ENCODE assay signal across 2 cellular contexts in the genomic region with DNA sequence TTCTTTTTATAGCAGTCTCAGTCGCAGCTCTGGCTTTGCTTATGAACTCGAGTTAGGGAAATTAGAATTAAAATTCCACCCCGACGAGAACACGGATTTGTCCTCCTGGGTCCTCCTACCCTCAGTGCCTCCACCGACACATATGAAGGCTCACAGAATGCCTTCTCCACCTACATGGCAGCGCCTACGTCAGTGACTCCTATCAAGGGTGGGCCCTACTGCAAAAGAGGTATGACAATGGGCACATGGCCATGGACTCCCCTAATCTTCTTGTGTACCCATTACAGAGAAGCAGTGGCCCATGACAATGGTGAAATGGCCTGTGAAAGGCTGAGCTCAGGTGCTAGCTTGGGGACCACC.
TF ChIP-seq lines count a peak whose summit lies in the region.

No MANE protein-coding gene starts in this region.

TF ChIP-seq in SK-N-SH, 30 proteins besides CTCF, POLR2A, EP300 and RAD21:
- no peak for TF ChIP-seq EZH2phosphoT487 (IDR thresholded peaks at IDR 0.05; ENCODE audit: borderline replicate concordance, low read depth)
- no peak for TF ChIP-seq FOSL2 (IDR thresholded peaks at IDR 0.05; ENCODE audit: borderline replicate concordance, low read depth)
- TF ChIP-seq RFX5 (IDR thresholded peaks at IDR 0.05; ENCODE audit: low read length), result no peak
- no peak for TF ChIP-seq RCOR1 (IDR thresholded peaks at IDR 0.05; ENCODE audit: low read length)
- TF ChIP-seq, protein P1, sequence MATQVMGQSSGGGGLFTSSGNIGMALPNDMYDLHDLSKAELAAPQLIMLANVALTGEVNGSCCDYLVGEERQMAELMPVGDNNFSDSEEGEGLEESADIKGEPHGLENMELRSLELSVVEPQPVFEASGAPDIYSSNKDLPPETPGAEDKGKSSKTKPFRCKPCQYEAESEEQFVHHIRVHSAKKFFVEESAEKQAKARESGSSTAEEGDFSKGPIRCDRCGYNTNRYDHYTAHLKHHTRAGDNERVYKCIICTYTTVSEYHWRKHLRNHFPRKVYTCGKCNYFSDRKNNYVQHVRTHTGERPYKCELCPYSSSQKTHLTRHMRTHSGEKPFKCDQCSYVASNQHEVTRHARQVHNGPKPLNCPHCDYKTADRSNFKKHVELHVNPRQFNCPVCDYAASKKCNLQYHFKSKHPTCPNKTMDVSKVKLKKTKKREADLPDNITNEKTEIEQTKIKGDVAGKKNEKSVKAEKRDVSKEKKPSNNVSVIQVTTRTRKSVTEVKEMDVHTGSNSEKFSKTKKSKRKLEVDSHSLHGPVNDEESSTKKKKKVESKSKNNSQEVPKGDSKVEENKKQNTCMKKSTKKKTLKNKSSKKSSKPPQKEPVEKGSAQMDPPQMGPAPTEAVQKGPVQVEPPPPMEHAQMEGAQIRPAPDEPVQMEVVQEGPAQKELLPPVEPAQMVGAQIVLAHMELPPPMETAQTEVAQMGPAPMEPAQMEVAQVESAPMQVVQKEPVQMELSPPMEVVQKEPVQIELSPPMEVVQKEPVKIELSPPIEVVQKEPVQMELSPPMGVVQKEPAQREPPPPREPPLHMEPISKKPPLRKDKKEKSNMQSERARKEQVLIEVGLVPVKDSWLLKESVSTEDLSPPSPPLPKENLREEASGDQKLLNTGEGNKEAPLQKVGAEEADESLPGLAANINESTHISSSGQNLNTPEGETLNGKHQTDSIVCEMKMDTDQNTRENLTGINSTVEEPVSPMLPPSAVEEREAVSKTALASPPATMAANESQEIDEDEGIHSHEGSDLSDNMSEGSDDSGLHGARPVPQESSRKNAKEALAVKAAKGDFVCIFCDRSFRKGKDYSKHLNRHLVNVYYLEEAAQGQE (IDR thresholded peaks at IDR 0.05; ENCODE audit: low read depth, low read length), result no peak
- no peak for TF ChIP-seq YY1 (IDR thresholded peaks at IDR 0.05; ENCODE audit: low read depth)
- no peak for TF ChIP-seq TCF12 (IDR thresholded peaks at IDR 0.05)
- TF ChIP-seq, protein P2, sequence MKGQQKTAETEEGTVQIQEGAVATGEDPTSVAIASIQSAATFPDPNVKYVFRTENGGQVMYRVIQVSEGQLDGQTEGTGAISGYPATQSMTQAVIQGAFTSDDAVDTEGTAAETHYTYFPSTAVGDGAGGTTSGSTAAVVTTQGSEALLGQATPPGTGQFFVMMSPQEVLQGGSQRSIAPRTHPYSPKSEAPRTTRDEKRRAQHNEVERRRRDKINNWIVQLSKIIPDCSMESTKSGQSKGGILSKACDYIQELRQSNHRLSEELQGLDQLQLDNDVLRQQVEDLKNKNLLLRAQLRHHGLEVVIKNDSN (IDR thresholded peaks at IDR 0.05; ENCODE audit: borderline replicate concordance, low read depth), result no peak
- no peak for TF ChIP-seq NRF1 (IDR thresholded peaks at IDR 0.05; ENCODE audit: low read depth, low read length)
- no peak for TF ChIP-seq TEAD4 (IDR thresholded peaks at IDR 0.05; ENCODE audit: borderline replicate concordance, insufficient read depth)
- TF ChIP-seq MEF2A (IDR thresholded peaks at IDR 0.05; ENCODE audit: borderline replicate concordance, low read depth), result no peak
- no peak for TF ChIP-seq SMC3 (IDR thresholded peaks at IDR 0.05; ENCODE audit: low read depth, low read length)
- TF ChIP-seq ELF1 (IDR thresholded peaks at IDR 0.05), result no peak

TF ChIP-seq in SK-N-SH treated with all-trans-retinoic acid at 6 μM for 48 hours, 23 proteins besides CTCF, POLR2A, EP300 and RAD21:
- TF ChIP-seq, protein P3, sequence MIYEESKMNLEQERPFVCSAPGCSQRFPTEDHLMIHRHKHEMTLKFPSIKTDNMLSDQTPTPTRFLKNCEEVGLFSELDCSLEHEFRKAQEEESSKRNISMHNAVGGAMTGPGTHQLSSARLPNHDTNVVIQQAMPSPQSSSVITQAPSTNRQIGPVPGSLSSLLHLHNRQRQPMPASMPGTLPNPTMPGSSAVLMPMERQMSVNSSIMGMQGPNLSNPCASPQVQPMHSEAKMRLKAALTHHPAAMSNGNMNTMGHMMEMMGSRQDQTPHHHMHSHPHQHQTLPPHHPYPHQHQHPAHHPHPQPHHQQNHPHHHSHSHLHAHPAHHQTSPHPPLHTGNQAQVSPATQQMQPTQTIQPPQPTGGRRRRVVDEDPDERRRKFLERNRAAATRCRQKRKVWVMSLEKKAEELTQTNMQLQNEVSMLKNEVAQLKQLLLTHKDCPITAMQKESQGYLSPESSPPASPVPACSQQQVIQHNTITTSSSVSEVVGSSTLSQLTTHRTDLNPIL (CRISPR knock-in tag; IDR thresholded peaks at IDR 0.05; ENCODE audit: low read depth), result no peak
- no peak for TF ChIP-seq OSR1 (CRISPR knock-in tag; IDR thresholded peaks at IDR 0.05)
- TF ChIP-seq ESRRG (CRISPR knock-in tag; IDR thresholded peaks at IDR 0.05), result no peak
- TF ChIP-seq ARNTL (CRISPR knock-in tag; IDR thresholded peaks at IDR 0.05; ENCODE audit: borderline replicate concordance, low read depth), result no peak
- TF ChIP-seq SNAI2 (CRISPR knock-in tag; IDR thresholded peaks at IDR 0.05), result no peak
- no peak for TF ChIP-seq TCF4 (CRISPR knock-in tag; IDR thresholded peaks at IDR 0.05; ENCODE audit: borderline replicate concordance)
- TF ChIP-seq BACH2 (CRISPR knock-in tag; IDR thresholded peaks at IDR 0.05; ENCODE audit: borderline replicate concordance), result no peak
- no peak for TF ChIP-seq ZNF8 (CRISPR knock-in tag; IDR thresholded peaks at IDR 0.05)
- no peak for TF ChIP-seq PPARA (CRISPR knock-in tag; IDR thresholded peaks at IDR 0.05; ENCODE audit: borderline replicate concordance)
- no peak for TF ChIP-seq RARB (CRISPR knock-in tag; IDR thresholded peaks at IDR 0.05)
- TF ChIP-seq, protein P4, sequence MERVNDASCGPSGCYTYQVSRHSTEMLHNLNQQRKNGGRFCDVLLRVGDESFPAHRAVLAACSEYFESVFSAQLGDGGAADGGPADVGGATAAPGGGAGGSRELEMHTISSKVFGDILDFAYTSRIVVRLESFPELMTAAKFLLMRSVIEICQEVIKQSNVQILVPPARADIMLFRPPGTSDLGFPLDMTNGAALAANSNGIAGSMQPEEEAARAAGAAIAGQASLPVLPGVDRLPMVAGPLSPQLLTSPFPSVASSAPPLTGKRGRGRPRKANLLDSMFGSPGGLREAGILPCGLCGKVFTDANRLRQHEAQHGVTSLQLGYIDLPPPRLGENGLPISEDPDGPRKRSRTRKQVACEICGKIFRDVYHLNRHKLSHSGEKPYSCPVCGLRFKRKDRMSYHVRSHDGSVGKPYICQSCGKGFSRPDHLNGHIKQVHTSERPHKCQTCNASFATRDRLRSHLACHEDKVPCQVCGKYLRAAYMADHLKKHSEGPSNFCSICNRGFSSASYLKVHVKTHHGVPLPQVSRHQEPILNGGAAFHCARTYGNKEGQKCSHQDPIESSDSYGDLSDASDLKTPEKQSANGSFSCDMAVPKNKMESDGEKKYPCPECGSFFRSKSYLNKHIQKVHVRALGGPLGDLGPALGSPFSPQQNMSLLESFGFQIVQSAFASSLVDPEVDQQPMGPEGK (CRISPR knock-in tag; IDR thresholded peaks at IDR 0.05; ENCODE audit: borderline replicate concordance), result no peak
- TF ChIP-seq GLIS3 (CRISPR knock-in tag; IDR thresholded peaks at IDR 0.05), result no peak
- no peak for TF ChIP-seq CSDC2 (CRISPR knock-in tag; IDR thresholded peaks at IDR 0.05)
- TF ChIP-seq, protein P5, sequence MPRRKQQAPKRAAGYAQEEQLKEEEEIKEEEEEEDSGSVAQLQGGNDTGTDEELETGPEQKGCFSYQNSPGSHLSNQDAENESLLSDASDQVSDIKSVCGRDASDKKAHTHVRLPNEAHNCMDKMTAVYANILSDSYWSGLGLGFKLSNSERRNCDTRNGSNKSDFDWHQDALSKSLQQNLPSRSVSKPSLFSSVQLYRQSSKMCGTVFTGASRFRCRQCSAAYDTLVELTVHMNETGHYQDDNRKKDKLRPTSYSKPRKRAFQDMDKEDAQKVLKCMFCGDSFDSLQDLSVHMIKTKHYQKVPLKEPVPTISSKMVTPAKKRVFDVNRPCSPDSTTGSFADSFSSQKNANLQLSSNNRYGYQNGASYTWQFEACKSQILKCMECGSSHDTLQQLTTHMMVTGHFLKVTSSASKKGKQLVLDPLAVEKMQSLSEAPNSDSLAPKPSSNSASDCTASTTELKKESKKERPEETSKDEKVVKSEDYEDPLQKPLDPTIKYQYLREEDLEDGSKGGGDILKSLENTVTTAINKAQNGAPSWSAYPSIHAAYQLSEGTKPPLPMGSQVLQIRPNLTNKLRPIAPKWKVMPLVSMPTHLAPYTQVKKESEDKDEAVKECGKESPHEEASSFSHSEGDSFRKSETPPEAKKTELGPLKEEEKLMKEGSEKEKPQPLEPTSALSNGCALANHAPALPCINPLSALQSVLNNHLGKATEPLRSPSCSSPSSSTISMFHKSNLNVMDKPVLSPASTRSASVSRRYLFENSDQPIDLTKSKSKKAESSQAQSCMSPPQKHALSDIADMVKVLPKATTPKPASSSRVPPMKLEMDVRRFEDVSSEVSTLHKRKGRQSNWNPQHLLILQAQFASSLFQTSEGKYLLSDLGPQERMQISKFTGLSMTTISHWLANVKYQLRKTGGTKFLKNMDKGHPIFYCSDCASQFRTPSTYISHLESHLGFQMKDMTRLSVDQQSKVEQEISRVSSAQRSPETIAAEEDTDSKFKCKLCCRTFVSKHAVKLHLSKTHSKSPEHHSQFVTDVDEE (CRISPR knock-in tag; IDR thresholded peaks at IDR 0.05), result no peak
- TF ChIP-seq TOX (CRISPR knock-in tag; IDR thresholded peaks at IDR 0.05; ENCODE audit: borderline replicate concordance), result no peak
- TF ChIP-seq ZFP30 (CRISPR knock-in tag; IDR thresholded peaks at IDR 0.05), result no peak
- TF ChIP-seq, protein P6, sequence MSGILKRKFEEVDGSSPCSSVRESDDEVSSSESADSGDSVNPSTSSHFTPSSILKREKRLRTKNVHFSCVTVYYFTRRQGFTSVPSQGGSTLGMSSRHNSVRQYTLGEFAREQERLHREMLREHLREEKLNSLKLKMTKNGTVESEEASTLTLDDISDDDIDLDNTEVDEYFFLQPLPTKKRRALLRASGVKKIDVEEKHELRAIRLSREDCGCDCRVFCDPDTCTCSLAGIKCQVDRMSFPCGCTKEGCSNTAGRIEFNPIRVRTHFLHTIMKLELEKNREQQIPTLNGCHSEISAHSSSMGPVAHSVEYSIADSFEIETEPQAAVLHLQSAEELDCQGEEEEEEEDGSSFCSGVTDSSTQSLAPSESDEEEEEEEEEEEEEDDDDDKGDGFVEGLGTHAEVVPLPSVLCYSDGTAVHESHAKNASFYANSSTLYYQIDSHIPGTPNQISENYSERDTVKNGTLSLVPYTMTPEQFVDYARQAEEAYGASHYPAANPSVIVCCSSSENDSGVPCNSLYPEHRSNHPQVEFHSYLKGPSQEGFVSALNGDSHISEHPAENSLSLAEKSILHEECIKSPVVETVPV (CRISPR knock-in tag; IDR thresholded peaks at IDR 0.05), result no peak
- no peak for TF ChIP-seq ZC3H10 (CRISPR knock-in tag; IDR thresholded peaks at IDR 0.05)
- TF ChIP-seq, protein P7, sequence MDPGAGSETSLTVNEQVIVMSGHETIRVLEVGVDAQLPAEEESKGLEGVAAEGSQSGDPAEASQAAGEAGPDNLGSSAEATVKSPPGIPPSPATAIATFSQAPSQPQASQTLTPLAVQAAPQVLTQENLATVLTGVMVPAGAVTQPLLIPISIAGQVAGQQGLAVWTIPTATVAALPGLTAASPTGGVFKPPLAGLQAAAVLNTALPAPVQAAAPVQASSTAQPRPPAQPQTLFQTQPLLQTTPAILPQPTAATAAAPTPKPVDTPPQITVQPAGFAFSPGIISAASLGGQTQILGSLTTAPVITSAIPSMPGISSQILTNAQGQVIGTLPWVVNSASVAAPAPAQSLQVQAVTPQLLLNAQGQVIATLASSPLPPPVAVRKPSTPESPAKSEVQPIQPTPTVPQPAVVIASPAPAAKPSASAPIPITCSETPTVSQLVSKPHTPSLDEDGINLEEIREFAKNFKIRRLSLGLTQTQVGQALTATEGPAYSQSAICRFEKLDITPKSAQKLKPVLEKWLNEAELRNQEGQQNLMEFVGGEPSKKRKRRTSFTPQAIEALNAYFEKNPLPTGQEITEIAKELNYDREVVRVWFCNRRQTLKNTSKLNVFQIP (CRISPR knock-in tag; IDR thresholded peaks at IDR 0.05; ENCODE audit: borderline replicate concordance, low read depth), result no peak
